Comparison of ENCODE assay signal across 31 cellular contexts in the genomic region with DNA sequence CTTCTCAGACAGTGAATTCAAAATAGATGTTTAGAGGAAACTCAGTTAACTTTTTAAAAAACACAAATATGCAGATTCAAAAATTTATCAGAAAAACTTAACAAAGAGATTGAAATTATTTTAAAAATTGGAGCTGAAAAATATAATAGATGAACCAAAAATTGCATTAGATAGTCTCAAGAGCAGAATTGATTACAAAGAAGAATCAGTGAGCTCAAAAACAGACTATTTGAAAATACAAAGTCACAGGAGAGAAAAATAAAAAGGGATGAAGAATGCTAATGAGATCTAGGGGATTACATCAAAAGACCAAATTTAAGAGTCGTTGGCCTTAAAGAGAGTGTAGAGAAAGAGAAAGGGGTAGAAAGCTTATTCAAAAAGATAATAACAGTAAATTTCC.
"Had no signal": no experiment of that assay in that cellular context is flagged by ENCODE, and none has a peak within 500 bp of the region (broad histone marks: within the 10 kb centered on the region; RNA-seq: fewer than 3 reads in every experiment).

No MANE protein-coding gene starts in this region.

- H3K27me3 ChIP-seq: body of pancreas, esophagus muscularis mucosa, gastroesophageal sphincter, heart right ventricle had no signal

- H3K36me3 Mint-ChIP-seq: activated CD8-positive, alpha-beta memory T cell treated with anti-CD3 and anti-CD28 coated beads, Interleukin-2, amount 10 ng/mL, durations not matched to agents 7 days and 5 days; activated naive CD4-positive, alpha-beta T cell treated with anti-CD3 and anti-CD28 coated beads, Interleukin-2, amount 50 U/mL, for 24 hours had no signal

- H3K27ac Mint-ChIP-seq: activated CD4-positive, alpha-beta memory T cell treated with anti-CD3 and anti-CD28 coated beads for 36 hours; activated CD4-positive, alpha-beta T cell treated with anti-CD3 and anti-CD28 coated beads for 36 hours; activated CD4-positive, alpha-beta T cell treated with anti-CD3 and anti-CD28 coated beads, Interleukin-2, amount 10 ng/mL, durations not matched to agents 24 days and 14 days; activated CD8-positive, alpha-beta memory T cell treated with anti-CD3 and anti-CD28 coated beads, Interleukin-2, amount 10 ng/mL, durations not matched to agents 7 days and 5 days; activated CD8-positive, alpha-beta T cell treated with anti-CD3 and anti-CD28 coated beads, Interleukin-2, amount 10 ng/mL, durations not matched to agents 7 days and 5 days; activated naive CD4-positive, alpha-beta T cell treated with anti-CD3 and anti-CD28 coated beads for 36 hours; activated naive CD4-positive, alpha-beta T cell treated with anti-CD3 and anti-CD28 coated beads, Interleukin-2, amount 50 U/mL, for 24 hours; activated naive CD8-positive, alpha-beta T cell treated with anti-CD3 and anti-CD28 coated beads, Interleukin-2, amount 10 ng/mL, durations not matched to agents 7 days and 5 days; activated T-helper 1 cell treated with anti-CD3 and anti-CD28 coated beads, Interleukin-12 subunit alpha, Interleukin-12 subunit beta, Interleukin-2, Interleukin-4 antibody, amounts not matched to agents 30 ng/mL and 10 ng/mL and 1 ng/mL, durations not matched to agents 14 hours and 24 hours and 36 hours; activated T-helper 2 cell treated with anti-CD3 and anti-CD28 coated beads, Interferon-gamma antibody, Interleukin-2, Interleukin-4, amounts not matched to agents 10 μg/mL and 5 μg/mL and 100 μg/mL, durations not matched to agents 14 hours and 24 hours and 36 hours; effector memory CD8-positive, alpha-beta T cell had no signal

- ATAC-seq: activated CD4-positive, alpha-beta T cell treated with anti-CD3 and anti-CD28 coated beads for 36 hours; activated CD8-positive, alpha-beta memory T cell treated with anti-CD3 and anti-CD28 coated beads, Interleukin-2, amount 10 ng/mL, durations not matched to agents 7 days and 5 days; activated CD8-positive, alpha-beta T cell treated with anti-CD3 and anti-CD28 coated beads, Interleukin-2, amount 10 ng/mL, durations not matched to agents 7 days and 5 days; body of pancreas; effector memory CD8-positive, alpha-beta T cell; gastroesophageal sphincter; heart right ventricle had no signal

- DNase-seq: activated CD4-positive, alpha-beta memory T cell treated with anti-CD3 and anti-CD28 coated beads for 36 hours; activated CD4-positive, alpha-beta T cell treated with anti-CD3 and anti-CD28 coated beads for 36 hours; activated CD4-positive, alpha-beta T cell treated with anti-CD3 and anti-CD28 coated beads, Interleukin-2, amount 10 ng/mL, durations not matched to agents 24 days and 14 days; activated CD4-positive, CD25-positive, alpha-beta regulatory T cell; activated CD4-positive, CD25-positive, alpha-beta regulatory T cell treated with anti-CD3 and anti-CD28 coated beads, Interleukin-2, amount 50 U/mL, for 72 hours; activated CD8-positive, alpha-beta memory T cell treated with anti-CD3 and anti-CD28 coated beads, Interleukin-2, amount 10 ng/mL, durations not matched to agents 7 days and 5 days; activated CD8-positive, alpha-beta memory T cell treated with anti-CD3 and anti-CD28 coated beads, Interleukin-2, amount 50 U/mL, for 4 hours; activated CD8-positive, alpha-beta T cell treated with anti-CD3 and anti-CD28 coated beads, Interleukin-2, amount 10 ng/mL, durations not matched to agents 7 days and 5 days; activated effector memory CD4-positive, alpha-beta T cell treated with anti-CD3 and anti-CD28 coated beads, Interleukin-2, amount 50 U/mL, for 16 hours; activated naive CD4-positive, alpha-beta T cell treated with anti-CD3 and anti-CD28 coated beads for 36 hours; activated naive CD8-positive, alpha-beta T cell treated with anti-CD3 and anti-CD28 coated beads, Interleukin-2, amount 10 ng/mL, durations not matched to agents 7 days and 5 days; activated T-cell treated with anti-CD3 and anti-CD28 coated beads, Interleukin-2, amount 50 U/mL, for 1 hour; activated T-cell treated with anti-CD3 and anti-CD28 coated beads, Interleukin-2, amount 50 U/mL, for 48 hours; amniotic stem cell; anterior cingulate cortex; body of pancreas; caudate nucleus; cortex of kidney; dermis blood vessel endothelial cell; effector CD4-positive, alpha-beta T cell; effector memory CD8-positive, alpha-beta T cell; erythroblast; foreskin melanocyte; heart right ventricle; T-helper 2 cell had no signal

- H3K4me3 ChIP-seq: body of pancreas, esophagus muscularis mucosa, gastroesophageal sphincter, heart right ventricle had no signal

- H3K27ac ChIP-seq: body of pancreas, esophagus muscularis mucosa, gastroesophageal sphincter, heart right ventricle had no signal

- H3K36me3 ChIP-seq: esophagus muscularis mucosa, gastroesophageal sphincter, heart right ventricle had no signal

- FAIRE-seq: colon had no signal

- H3K4me1 ChIP-seq: body of pancreas, esophagus muscularis mucosa, gastroesophageal sphincter, heart right ventricle had no signal
